ENCODE assay signal across 14 cellular contexts in genomic region chr15:25832158-25832557, GRCh38. TPM values are rescaled to one million over a fixed set of nuclear protein-coding genes. Genes with fewer than 3 reads are reported as not detected.
DNase-seq lines count a peak whose midpoint lies in the region; ATAC-seq lines count a peak whose summit lies in the region.
"Had no signal": no experiment of that assay in that cellular context is flagged by ENCODE, and none has a peak within 500 bp of the region (broad histone marks: within the 10 kb centered on the region; RNA-seq: fewer than 3 reads in every experiment).

No MANE protein-coding gene starts in this region.

- POLR2A ChIA-PET in T-cell (lab: Charles Lee), result no interaction called here

- peak overlapping the region in 2 of 3 donors; percentile 2 to 40 for H3K4me3 Mint-ChIP-seq in T-cell
- no peak overlapping the region for H3K4me3 Mint-ChIP-seq in stimulated activated naive B cell treated with anti-CD40 and anti-IgM and Interleukin-4, amounts not matched to agents 10 μg/mL and 1 μg/mL and 100 μg/mL, for 72 hours

- peaks cover 25% of the 10 kb centered on the region for H3K36me3 Mint-ChIP-seq in T-cell
- peaks cover 3 to 5% of the 10 kb centered on the region in 2 donors for H3K36me3 Mint-ChIP-seq in stimulated activated naive B cell treated with anti-CD40 and anti-IgM and Interleukin-4, amounts not matched to agents 10 μg/mL and 1 μg/mL and 100 μg/mL, for 72 hours

- no peak for DNase-seq in activated CD4-positive, CD25-positive, alpha-beta regulatory T cell treated with anti-CD3 and anti-CD28 coated beads, Interleukin-2, amount 50 U/mL, for 72 hours
- DNase-seq in T-cell (no peak), fibroblast of peridontal ligament (ENCODE audit: extremely low read depth) (peak; percentile 19), NCI-H2107 (lab: John Stamatoyannopoulos, UW) (no peak), DMS153 (lab: John Stamatoyannopoulos, UW) (no peak), AG20443 (ENCODE audit: low spot score) (no peak)
- no peak for DNase-seq in stimulated activated naive B cell treated with anti-CD40 and anti-IgM and Interleukin-4, amounts not matched to agents 10 μg/mL and 1 μg/mL and 100 μg/mL, for 72 hours
- DNase-seq: brain microvascular endothelial cell, MG63, NCI-H2171 treated with DMSO at 0.1 percent for 48 hours, T-helper 1 cell, upper lobe of right lung had no signal

- peak overlapping the region in 1 of 2 donors; percentile 53 for H3K27ac Mint-ChIP-seq in T-cell
- H3K27ac Mint-ChIP-seq in stimulated activated naive B cell treated with anti-CD40 and anti-IgM and Interleukin-4, amounts not matched to agents 10 μg/mL and 1 μg/mL and 100 μg/mL, for 72 hours, result no peak overlapping the region

- CTCF ChIA-PET in T-cell (lab: Charles Lee), result no interaction called here

- peaks cover 3 to 4% (median 4%) of the 10 kb centered on the region in 3 donors for H3K9me3 Mint-ChIP-seq in T-cell
- peaks cover 0 to 4% of the 10 kb centered on the region in 2 donors for H3K9me3 Mint-ChIP-seq in stimulated activated naive B cell treated with anti-CD40 and anti-IgM and Interleukin-4, amounts not matched to agents 10 μg/mL and 1 μg/mL and 100 μg/mL, for 72 hours

- H3K27me3 Mint-ChIP-seq in T-cell, result no peaks in the 10 kb centered on the region
- peaks cover 35 to 67% of the 10 kb centered on the region in 2 donors for H3K27me3 Mint-ChIP-seq in stimulated activated naive B cell treated with anti-CD40 and anti-IgM and Interleukin-4, amounts not matched to agents 10 μg/mL and 1 μg/mL and 100 μg/mL, for 72 hours

- H3K4me1 Mint-ChIP-seq in T-cell, result peaks cover 53 to 68% (median 66%) of the 10 kb centered on the region in 3 donors
- H3K4me1 Mint-ChIP-seq in stimulated activated naive B cell treated with anti-CD40 and anti-IgM and Interleukin-4, amounts not matched to agents 10 μg/mL and 1 μg/mL and 100 μg/mL, for 72 hours, result peaks cover 5 to 12% of the 10 kb centered on the region in 2 donors

- peak; percentile 82 to 92 for ATAC-seq in activated CD4-positive, CD25-positive, alpha-beta regulatory T cell treated with anti-CD3 and anti-CD28 coated beads, Interleukin-2, amount 50 U/mL, for 24 hours
- ATAC-seq in T-cell (replicated peaks in 1 of 4), result peak in 2 of 4 experiments; percentile 35 to 38
- peak; percentile 67 to 81 for ATAC-seq in stimulated activated naive B cell treated with anti-CD40 and anti-IgM and Interleukin-4, amounts not matched to agents 10 μg/mL and 1 μg/mL and 100 μg/mL, for 72 hours (replicated peaks)
- ATAC-seq: upper lobe of right lung had no signal

RNA-seq across cellular contexts. Expression of gene ATP10A, which starts 31.0 kb away (rescaled TPM):
- 10 to 100 TPM; 37.3 to 65.5 (median 53.4) TPM for total RNA-seq in T-cell
- total RNA-seq: A172 had no signal

Comparison
In these comparisons a context has a peak if more than half of its experiments do, and no peak if none do; other contexts are left out.
1. H3K4me3 Mint-ChIP-seq: peak in T-cell (2 of 3); none in stimulated activated naive B cell treated with anti-CD40 and anti-IgM and Interleukin-4, amounts not matched to agents 10 μg/mL and 1 μg/mL and 100 μg/mL, for 72 hours (0 of 2).